8 cellular contexts compared by ENCODE assay signal in the genomic region with DNA sequence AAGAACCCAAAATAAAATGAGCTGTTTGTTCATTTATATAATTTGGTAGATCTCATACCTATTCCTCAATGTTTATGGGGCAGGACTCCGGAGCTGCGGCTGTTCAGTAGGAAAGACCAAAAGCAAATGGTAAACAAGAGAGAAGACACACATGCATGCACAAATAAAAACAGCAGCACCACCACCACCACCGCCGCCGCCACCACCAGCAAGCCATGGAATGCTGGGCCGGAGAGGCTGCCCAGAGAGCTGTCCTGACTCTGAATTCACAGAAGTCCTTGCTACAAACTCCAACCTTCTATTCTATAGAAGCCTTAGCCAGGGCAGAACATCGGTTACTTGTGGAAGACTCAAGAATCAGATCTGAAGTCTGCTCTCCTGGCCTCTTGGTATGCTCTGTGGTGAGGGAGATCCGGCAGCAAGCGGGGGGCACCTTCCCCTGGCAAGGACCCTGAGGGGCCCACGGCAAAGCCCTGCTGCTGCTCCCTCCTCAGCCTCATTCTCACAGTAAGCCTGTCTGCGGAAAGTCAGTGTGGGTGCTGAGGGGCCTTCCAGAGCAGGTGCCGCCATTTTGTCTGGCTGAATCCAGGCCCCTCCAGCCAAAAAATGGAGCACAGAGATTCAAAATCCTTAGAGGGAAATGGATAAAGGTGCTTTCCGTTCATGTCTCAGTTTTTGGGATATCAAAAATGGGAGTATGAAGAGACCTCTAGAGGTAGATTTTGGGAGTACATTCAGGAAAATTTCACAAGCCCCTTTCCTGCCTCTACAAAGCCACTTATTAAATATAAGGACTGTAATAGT. TPM values are rescaled to one million over a fixed set of nuclear protein-coding genes. Genes with fewer than 3 reads are reported as not detected.
DNase-seq lines count a peak whose midpoint lies in the region; ATAC-seq and TF ChIP-seq lines count a peak whose summit lies in the region.

No MANE protein-coding gene starts in this region.

- intact Hi-C loops in Right ventricle myocardium inferior (cut with DNase I) (no loop called here), dorsolateral prefrontal cortex (cut with DNase I) (no loop called here), psoas muscle (cut with DNase I) (no loop called here)

- H3K4me3 ChIP-seq in right atrium auricular region = no peak overlapping the region
- H3K4me3 ChIP-seq in dorsolateral prefrontal cortex = no peak overlapping the region
- no peak overlapping the region for H3K4me3 ChIP-seq in psoas muscle

- TF ChIP-seq CTCF in right atrium auricular region (IDR thresholded peaks at IDR 0.05) (peak; percentile 24 to 67), dorsolateral prefrontal cortex (IDR thresholded peaks at IDR 0.05 in 54 of 56, conservative IDR thresholded peaks at IDR 0.05 in 2 of 56; ENCODE audit: low read depth in 1 of 56, partially characterized antibody in 56 of 56) (peak; percentile 34 to 76 (median 62)), psoas muscle (IDR thresholded peaks at IDR 0.05) (peak; percentile 45)

- DNase-seq in right atrium auricular region (ENCODE audit: low spot score) (no peak), Right ventricle myocardium inferior (ENCODE audit: missing footprints) (no peak), NCI-H82 (lab: John Stamatoyannopoulos, UW) (peak; percentile 53), dorsolateral prefrontal cortex (peak in 2 of 10 donors; percentile 8 to 41), psoas muscle (no peak)
- DNase-seq in stimulated activated CD4-positive, alpha-beta T cell treated with anti-CD3 and anti-CD28 coated beads, Interleukin-1b, Interleukin-23, amount 100 ng/mL, for 48 hours = no peak
- no peak for DNase-seq in stimulated activated naive CD4-positive, alpha-beta T cell (lab: John Stamatoyannopoulos, UW)

- WGBS in psoas muscle, 3 donors = 83 to 91% (median 86%) methylated on average over 13 of the region's 13 CpGs

- H3K36me3 ChIP-seq in right atrium auricular region (no peaks in the 10 kb centered on the region), psoas muscle (ENCODE audit: insufficient read depth in 1 of 2, low read depth in 1 of 2) (peaks cover 0 to 39% of the 10 kb centered on the region in 2 donors)

- H3K27me3 ChIP-seq in right atrium auricular region (no peaks in the 10 kb centered on the region), dorsolateral prefrontal cortex (no peaks in the 10 kb centered on the region), psoas muscle (ENCODE audit: insufficient read depth in 3 of 3, low read length in 2 of 3) (no peaks in the 10 kb centered on the region)

- H3K27ac ChIP-seq in right atrium auricular region (no peak overlapping the region), dorsolateral prefrontal cortex (peak overlapping the region in 5 of 59 donors; percentile 13 to 52 (median 23)), psoas muscle (no peak overlapping the region)

- no peaks in the 10 kb centered on the region for H3K9me3 ChIP-seq in right atrium auricular region
- H3K9me3 ChIP-seq in psoas muscle = no peaks in the 10 kb centered on the region

- H3K4me1 ChIP-seq in right atrium auricular region (peaks cover 0 to 16% of the 10 kb centered on the region in 2 donors), psoas muscle (no peaks in the 10 kb centered on the region)

- ATAC-seq in Right ventricle myocardium inferior = no peak
- ATAC-seq in psoas muscle = no peak
- no peak for ATAC-seq in esophagus mucosa

RNA-seq across cellular contexts. Expression of gene FOXJ1, which starts 6.4 kb away (rescaled TPM):
- total RNA-seq in right atrium auricular region (not detected), Right ventricle myocardium inferior (not detected), dorsolateral prefrontal cortex (10 to 100 TPM in 5 of 120 experiments, 1 to 10 TPM in 102, under 1 TPM in 13; 0.39 to 24.1 (median 2.3) TPM), psoas muscle (under 1 TPM in 2 of 4 donors, not detected in 2; 0.11 to 0.15 TPM), esophagus mucosa (not detected)
- polyA plus RNA-seq in psoas muscle = under 1 TPM; 0.07 to 0.11 (median 0.09) TPM

RNA-seq across cellular contexts. Expression of gene EXOC7, which starts 43.8 kb away (rescaled TPM):
- 10 to 100 TPM; 56.0 to 65.3 TPM for total RNA-seq in right atrium auricular region
- total RNA-seq in Right ventricle myocardium inferior = 70.9 TPM
- 100 to 1,000 TPM; 155 to 256 (median 195) TPM for total RNA-seq in dorsolateral prefrontal cortex
- 10 to 100 TPM; 56.0 to 61.0 (median 58.3) TPM for total RNA-seq in psoas muscle
- 10 to 100 TPM; 26.3 to 51.6 (median 43.7) TPM for polyA plus RNA-seq in psoas muscle
- 91.1 TPM for total RNA-seq in esophagus mucosa
